ENCODE assay signal across 26 cellular contexts in genomic region chr1:78472251-78472620, GRCh38. TPM values are rescaled to one million over a fixed set of nuclear protein-coding genes. Genes with fewer than 3 reads are reported as not detected.
"Had no signal": no experiment of that assay in that cellular context is flagged by ENCODE, and none has a peak within 500 bp of the region (broad histone marks: within the 10 kb centered on the region; RNA-seq: fewer than 3 reads in every experiment).

No MANE protein-coding gene starts in this region.

- ATAC-seq: activated naive CD4-positive, alpha-beta T cell treated with anti-CD3 and anti-CD28 coated beads, Interleukin-2, amount 50 U/mL, for 72 hours; activated T-cell treated with anti-CD3 and anti-CD28 coated beads, Interleukin-2, amount 50 U/mL, for 72 hours; effector memory CD8-positive, alpha-beta T cell; left cardiac atrium; left ventricle myocardium superior; sciatic nerve; stimulated activated memory B cell treated with anti-CD40 and anti-IgM and Interleukin-4, amounts not matched to agents 10 μg/mL and 1 μg/mL and 100 μg/mL, for 72 hours; stimulated activated naive CD8-positive, alpha-beta T cell treated with anti-CD3 and anti-CD28 coated beads, Interleukin-15, amount 100 ng/mL, for 72 hours had no signal

- H3K4me3 ChIP-seq: cardiac muscle cell, smooth muscle cell, thyroid gland, upper lobe of left lung, vagina had no signal

- H3K27me3 ChIP-seq: cardiac muscle cell, thyroid gland, upper lobe of left lung, vagina had no signal

- H3K27ac ChIP-seq: cardiac muscle cell, thyroid gland, upper lobe of left lung, vagina had no signal

- H3K4me1 ChIP-seq: thyroid gland, upper lobe of left lung had no signal

- H3K4me2 ChIP-seq: smooth muscle cell had no signal

- H3K9me3 ChIP-seq: thyroid gland, upper lobe of left lung, vagina had no signal

- H3K36me3 ChIP-seq: cardiac muscle cell, thyroid gland, upper lobe of left lung, vagina had no signal

- DNase-seq: activated B cell treated with CpG ODN at 0.5 μM for 24 hours; activated CD4-positive, alpha-beta T cell treated with anti-CD3 and anti-CD28 coated beads for 4 hours; activated CD4-positive, alpha-beta T cell treated with anti-CD3 and anti-CD28 coated beads, Interleukin-2, amount 50 U/mL, for 4 hours; activated naive CD4-positive, alpha-beta T cell; activated T-cell treated with anti-CD3 and anti-CD28 coated beads for 4 hours; activated T-cell treated with anti-CD3 and anti-CD28 coated beads, Interleukin-2, amount 50 U/mL, for 72 hours; anterior cingulate cortex; cortex of kidney; effector memory CD8-positive, alpha-beta T cell; islet precursor cell; left cardiac atrium; left ventricle myocardium superior; stimulated activated CD4-positive, alpha-beta T cell treated with anti-CD3 and anti-CD28 coated beads, Interleukin-1b, Interleukin-23, amount 100 ng/mL, for 48 hours; stimulated activated CD4-positive, alpha-beta T cell treated with anti-CD3 and anti-CD28 coated beads, Interleukin-4, amount 100 ng/mL, for 4 hours; stimulated activated CD8-positive, alpha-beta memory T cell treated with anti-CD3 and anti-CD28 coated beads, Interleukin-4, amount 100 ng/mL, for 48 hours; stimulated activated naive CD8-positive, alpha-beta T cell treated with anti-CD3 and anti-CD28 coated beads, Interleukin-15, amount 100 ng/mL, for 72 hours; substantia nigra; T-helper 2 cell; thyroid gland; upper lobe of left lung had no signal

RNA-seq across cellular contexts. Expression of gene PTGFR, which starts 18.5 kb away (rescaled TPM):
- total RNA-seq: activated B cell treated with CpG ODN at 0.5 μM for 24 hours; activated naive CD4-positive, alpha-beta T cell treated with anti-CD3 and anti-CD28 coated beads, Interleukin-2, amount 50 U/mL, for 72 hours; activated T-cell treated with anti-CD3 and anti-CD28 coated beads, Interleukin-2, amount 50 U/mL, for 72 hours; cardiac muscle cell had no signal
- polyA plus RNA-seq: cardiac muscle cell had no signal
